Comparison of ENCODE assay signal across 8 cellular contexts in the genomic region with DNA sequence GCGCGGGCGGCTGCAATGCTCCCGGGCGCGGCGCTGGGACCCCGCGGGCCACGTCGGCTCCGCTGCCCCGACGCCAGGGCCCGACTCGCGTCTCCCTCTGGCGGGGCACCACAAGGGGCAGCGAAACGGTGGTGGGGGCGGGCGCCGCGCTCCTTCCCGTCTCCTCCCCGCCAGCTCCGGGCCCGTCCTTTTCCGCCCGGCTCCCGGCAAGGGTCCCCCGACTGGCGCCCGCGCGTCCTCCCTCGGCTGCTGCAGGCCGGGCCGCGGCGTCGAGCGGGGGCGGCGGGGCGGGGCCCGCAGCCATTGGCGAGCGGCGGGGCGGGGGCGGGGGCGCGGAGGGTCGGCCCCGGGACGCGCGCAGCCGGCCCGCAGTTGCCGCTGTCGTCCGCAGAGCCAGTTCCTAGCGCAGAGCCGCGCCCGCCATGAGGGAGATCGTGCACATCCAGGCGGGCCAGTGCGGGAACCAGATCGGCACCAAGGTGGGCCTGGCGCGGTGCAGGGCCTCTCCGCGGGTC. TPM values are rescaled to one million over a fixed set of nuclear protein-coding genes. Genes with fewer than 3 reads are reported as not detected.
A peak's percentile ranks its signal among the peaks of the same experiment; 100 is the strongest.
DNase-seq lines count a peak whose midpoint lies in the region; ATAC-seq and TF ChIP-seq lines count a peak whose summit lies in the region.

Gene TUBB6 (plus strand): TSS at position 371 of the 515 bp plus-strand sequence. CDS start 52 bp downstream, at position 423.

- ATAC-seq in GM19395 (IDR thresholded peaks at IDR 0.05; ENCODE audit: unreplicated experiment) (peak; percentile 54), HG03442 (IDR thresholded peaks at IDR 0.05; ENCODE audit: unreplicated experiment) (peak; percentile 53), lung (ENCODE audit: insufficient read depth, low FRiP score) (peak; percentile 77)

- H3K27ac ChIP-seq in SK-N-MC = peak within 1 kb of the TSS; percentile 70
- peak within 1 kb of the TSS; percentile 82 for H3K27ac ChIP-seq in duodenal mucosa (ENCODE audit: low read depth, low read length)
- H3K27ac ChIP-seq in lung (ENCODE audit: low read depth in 1 of 2, low read length in 1 of 2) = peak within 1 kb of the TSS; percentile 98 to 100
- no peak within 1 kb of the TSS for H3K27ac ChIP-seq in temporal lobe (ENCODE audit: low read depth, low read length)

- 1 to 2% methylated on average over 49 to 76 of the region's 76 CpGs for WGBS in lung, 2 donors

- TF ChIP-seq CTCF in lung (IDR thresholded peaks at IDR 0.05; ENCODE audit: control extremely low read depth, extremely low read depth) = no peak

- H3K4me1 ChIP-seq in duodenal mucosa (ENCODE audit: control insufficient read depth in 1 of 2, insufficient read depth in 2 of 2, low read length in 2 of 2) (peaks cover 4 to 13% of the 10 kb centered on the region in 2 donors), lung (ENCODE audit: control insufficient read depth in 2 of 2, insufficient read depth in 2 of 2, low read length in 2 of 2) (peaks cover 8 to 10% of the 10 kb centered on the region in 2 donors)

- peaks cover 36% of the 10 kb centered on the region for H3K36me3 ChIP-seq in SK-N-MC (ENCODE audit: insufficient read depth, low read length)
- H3K36me3 ChIP-seq in duodenal mucosa (ENCODE audit: control insufficient read depth in 1 of 2, insufficient read depth in 2 of 2, low read length in 2 of 2) = no peaks in the 10 kb centered on the region
- peaks cover 2 to 8% of the 10 kb centered on the region in 2 donors for H3K36me3 ChIP-seq in lung (ENCODE audit: control insufficient read depth in 2 of 2, insufficient read depth in 2 of 2, low read length in 2 of 2)

- peak; percentile 99 for DNase-seq in D341Med (ENCODE audit: low spot score)
- DNase-seq in SK-N-MC (ENCODE audit: low read depth, low spot score) = no peak
- DNase-seq in lung (ENCODE audit: low spot score) = peak; percentile 64
- DNase-seq in cortex of kidney (lab: John Stamatoyannopoulos, UW) = no peak

- H3K27me3 ChIP-seq in duodenal mucosa (ENCODE audit: control insufficient read depth in 1 of 2, insufficient read depth in 2 of 2, low read length in 2 of 2) (peaks cover 19 to 27% of the 10 kb centered on the region in 2 donors), lung (ENCODE audit: control insufficient read depth, insufficient read depth) (no peaks in the 10 kb centered on the region)

- H3K9ac ChIP-seq in SK-N-MC (ENCODE audit: insufficient read length) (peak within 1 kb of the TSS; percentile 85), duodenal mucosa (ENCODE audit: low read depth in 1 of 2, low read length in 2 of 2) (peak within 1 kb of the TSS in 1 of 2 donors; percentile 15)

- H3K4me3 ChIP-seq in SK-N-MC (peak within 1 kb of the TSS; percentile 92), duodenal mucosa (ENCODE audit: low read depth in 1 of 2, low read length in 2 of 2) (peak within 1 kb of the TSS; percentile 54 to 63), lung (peak within 1 kb of the TSS; percentile 84)

- H3K9me3 ChIP-seq in SK-N-MC (ENCODE audit: low read depth, low read length) (peaks cover 15% of the 10 kb centered on the region), duodenal mucosa (ENCODE audit: control insufficient read depth in 1 of 2, low read length in 2 of 2) (peaks cover 3 to 8% of the 10 kb centered on the region in 2 donors), lung (ENCODE audit: control insufficient read depth in 2 of 2, insufficient read depth in 1 of 2, low read length in 1 of 2) (no peaks in the 10 kb centered on the region)

RNA-seq across cellular contexts. Expression of gene TUBB6, which starts in this region (rescaled TPM):
- total RNA-seq in lung (100 to 1,000 TPM in 1 of 2 donors, 10 to 100 TPM in 1; 57.8 to 157 TPM), temporal lobe (19.7 TPM)
- 100 to 1,000 TPM in 1 of 2 donors, 10 to 100 TPM in 1; 77.2 to 142 TPM for polyA plus RNA-seq in lung

Comparison
In these comparisons a context has a peak if more than half of its experiments do, and no peak if none do; other contexts are left out.
1. DNase-seq: peak in D341Med (single experiment) and lung (single experiment); none in SK-N-MC (single experiment) and cortex of kidney (single experiment).
2. Peak in every context shown above with its lines, with median percentiles within 50 percentile points of each other: ATAC-seq and H3K4me3 ChIP-seq.